ENCODE assay signal across 2 cellular contexts in genomic region chr11:117786099-117786870, GRCh38.
TF ChIP-seq lines count a peak whose summit lies in the region.

No MANE protein-coding gene starts in this region.

TF ChIP-seq in HepG2, 621 proteins besides CTCF, POLR2A, EP300 and RAD21:
- TF ChIP-seq TFDP1 (CRISPR knock-in tag; IDR thresholded peaks at IDR 0.05; ENCODE audit: borderline replicate concordance): no peak
- TF ChIP-seq ZNF234 (CRISPR knock-in tag; conservative IDR thresholded peaks at IDR 0.05): no peak
- TF ChIP-seq ZNF10 (CRISPR knock-in tag; IDR thresholded peaks at IDR 0.05; ENCODE audit: borderline replicate concordance, low read depth): no peak
- TF ChIP-seq FOSL2 (CRISPR knock-in tag; IDR thresholded peaks at IDR 0.05): peak; percentile 73
- TF ChIP-seq PITX1 (CRISPR knock-in tag; IDR thresholded peaks at IDR 0.05): no peak
- no peak for TF ChIP-seq SSRP1 (CRISPR knock-in tag; IDR thresholded peaks at IDR 0.05)
- TF ChIP-seq, protein P1, sequence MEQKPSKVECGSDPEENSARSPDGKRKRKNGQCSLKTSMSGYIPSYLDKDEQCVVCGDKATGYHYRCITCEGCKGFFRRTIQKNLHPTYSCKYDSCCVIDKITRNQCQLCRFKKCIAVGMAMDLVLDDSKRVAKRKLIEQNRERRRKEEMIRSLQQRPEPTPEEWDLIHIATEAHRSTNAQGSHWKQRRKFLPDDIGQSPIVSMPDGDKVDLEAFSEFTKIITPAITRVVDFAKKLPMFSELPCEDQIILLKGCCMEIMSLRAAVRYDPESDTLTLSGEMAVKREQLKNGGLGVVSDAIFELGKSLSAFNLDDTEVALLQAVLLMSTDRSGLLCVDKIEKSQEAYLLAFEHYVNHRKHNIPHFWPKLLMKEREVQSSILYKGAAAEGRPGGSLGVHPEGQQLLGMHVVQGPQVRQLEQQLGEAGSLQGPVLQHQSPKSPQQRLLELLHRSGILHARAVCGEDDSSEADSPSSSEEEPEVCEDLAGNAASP (CRISPR knock-in tag; IDR thresholded peaks at IDR 0.05; ENCODE audit: borderline replicate concordance): no peak
- no peak for TF ChIP-seq NR2F2 (IDR thresholded peaks at IDR 0.05; ENCODE audit: borderline replicate concordance, low read depth)
- TF ChIP-seq MXD4 (CRISPR knock-in tag; IDR thresholded peaks at IDR 0.05): no peak
- peak; percentile 15; the same call in 1 of the 2 replicates for TF ChIP-seq RARA (CRISPR knock-in tag; IDR thresholded peaks at IDR 0.05)
- no peak for TF ChIP-seq ZNF549 (CRISPR knock-in tag; IDR thresholded peaks at IDR 0.05)
- TF ChIP-seq U2AF1 (optimal IDR thresholded peaks at IDR 0.05; ENCODE audit: low read depth, low read length): no peak

TF ChIP-seq in SK-N-SH, 30 proteins besides CTCF, POLR2A, EP300 and RAD21:
- TF ChIP-seq TCF12 (IDR thresholded peaks at IDR 0.05): no peak
- no peak for TF ChIP-seq TAF1 (IDR thresholded peaks at IDR 0.05; ENCODE audit: borderline replicate concordance, low read depth, low read length)
- no peak for TF ChIP-seq MXI1 (IDR thresholded peaks at IDR 0.05; ENCODE audit: low read depth, low read length)
- no peak for TF ChIP-seq YY1 (IDR thresholded peaks at IDR 0.05; ENCODE audit: low read depth)
- no peak for TF ChIP-seq CHD2 (IDR thresholded peaks at IDR 0.05; ENCODE audit: low read length, partially characterized antibody)
- TF ChIP-seq REST (IDR thresholded peaks at IDR 0.05; ENCODE audit: low read depth, low read length): no peak
- no peak for TF ChIP-seq JUND (IDR thresholded peaks at IDR 0.05)
- TF ChIP-seq, protein P2, sequence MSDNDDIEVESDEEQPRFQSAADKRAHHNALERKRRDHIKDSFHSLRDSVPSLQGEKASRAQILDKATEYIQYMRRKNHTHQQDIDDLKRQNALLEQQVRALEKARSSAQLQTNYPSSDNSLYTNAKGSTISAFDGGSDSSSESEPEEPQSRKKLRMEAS (IDR thresholded peaks at IDR 0.05; ENCODE audit: low read depth): no peak
- TF ChIP-seq SIN3A (IDR thresholded peaks at IDR 0.05; ENCODE audit: borderline replicate concordance, low read depth, low read length): no peak
